2 cellular contexts compared by ENCODE assay signal in the genomic region with DNA sequence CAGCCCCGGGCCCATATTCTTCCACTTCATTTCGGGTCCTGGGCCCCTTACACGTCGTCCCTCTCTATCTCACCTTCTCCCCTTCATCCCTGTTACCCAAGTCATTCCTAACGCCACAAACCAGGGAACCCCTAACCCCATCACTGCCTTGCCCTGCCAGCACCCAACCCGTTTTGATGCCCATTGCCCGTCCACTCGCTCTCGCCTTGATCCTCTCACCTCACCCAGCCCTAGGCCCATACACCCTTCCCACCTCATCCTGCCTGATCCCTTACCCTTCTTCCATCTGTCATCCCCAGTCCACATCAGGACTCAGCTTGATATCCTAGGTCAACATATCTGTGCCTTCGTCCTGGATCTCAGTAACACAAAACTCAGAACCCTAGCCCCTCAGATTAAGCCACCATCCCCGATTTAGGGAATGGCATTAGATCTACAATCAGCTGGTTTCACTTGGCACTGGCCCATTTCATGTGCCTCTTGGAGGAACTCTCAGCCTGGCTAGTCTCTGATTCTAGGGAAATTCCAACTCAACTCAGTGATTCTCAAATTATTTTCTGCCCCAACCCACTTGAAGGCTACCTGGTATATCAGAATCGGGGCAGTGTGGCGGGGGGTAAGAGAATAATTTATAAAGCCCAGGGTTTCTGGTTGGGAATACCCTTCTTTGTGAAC.
TF ChIP-seq lines count a peak whose summit lies in the region.

No MANE protein-coding gene starts in this region.

TF ChIP-seq in SK-N-SH, 30 proteins besides CTCF, POLR2A, EP300 and RAD21 (continued from another document):
- TF ChIP-seq ZBTB33 (IDR thresholded peaks at IDR 0.05; ENCODE audit: borderline replicate concordance, low read depth) = no peak
- TF ChIP-seq JUND (IDR thresholded peaks at IDR 0.05) = no peak
- TF ChIP-seq SMC3 (IDR thresholded peaks at IDR 0.05; ENCODE audit: low read depth, low read length) = no peak
- TF ChIP-seq MXI1 (IDR thresholded peaks at IDR 0.05; ENCODE audit: low read depth, low read length) = no peak
- no peak for TF ChIP-seq SIN3A (IDR thresholded peaks at IDR 0.05; ENCODE audit: borderline replicate concordance, low read depth, low read length)
- TF ChIP-seq, protein P1, sequence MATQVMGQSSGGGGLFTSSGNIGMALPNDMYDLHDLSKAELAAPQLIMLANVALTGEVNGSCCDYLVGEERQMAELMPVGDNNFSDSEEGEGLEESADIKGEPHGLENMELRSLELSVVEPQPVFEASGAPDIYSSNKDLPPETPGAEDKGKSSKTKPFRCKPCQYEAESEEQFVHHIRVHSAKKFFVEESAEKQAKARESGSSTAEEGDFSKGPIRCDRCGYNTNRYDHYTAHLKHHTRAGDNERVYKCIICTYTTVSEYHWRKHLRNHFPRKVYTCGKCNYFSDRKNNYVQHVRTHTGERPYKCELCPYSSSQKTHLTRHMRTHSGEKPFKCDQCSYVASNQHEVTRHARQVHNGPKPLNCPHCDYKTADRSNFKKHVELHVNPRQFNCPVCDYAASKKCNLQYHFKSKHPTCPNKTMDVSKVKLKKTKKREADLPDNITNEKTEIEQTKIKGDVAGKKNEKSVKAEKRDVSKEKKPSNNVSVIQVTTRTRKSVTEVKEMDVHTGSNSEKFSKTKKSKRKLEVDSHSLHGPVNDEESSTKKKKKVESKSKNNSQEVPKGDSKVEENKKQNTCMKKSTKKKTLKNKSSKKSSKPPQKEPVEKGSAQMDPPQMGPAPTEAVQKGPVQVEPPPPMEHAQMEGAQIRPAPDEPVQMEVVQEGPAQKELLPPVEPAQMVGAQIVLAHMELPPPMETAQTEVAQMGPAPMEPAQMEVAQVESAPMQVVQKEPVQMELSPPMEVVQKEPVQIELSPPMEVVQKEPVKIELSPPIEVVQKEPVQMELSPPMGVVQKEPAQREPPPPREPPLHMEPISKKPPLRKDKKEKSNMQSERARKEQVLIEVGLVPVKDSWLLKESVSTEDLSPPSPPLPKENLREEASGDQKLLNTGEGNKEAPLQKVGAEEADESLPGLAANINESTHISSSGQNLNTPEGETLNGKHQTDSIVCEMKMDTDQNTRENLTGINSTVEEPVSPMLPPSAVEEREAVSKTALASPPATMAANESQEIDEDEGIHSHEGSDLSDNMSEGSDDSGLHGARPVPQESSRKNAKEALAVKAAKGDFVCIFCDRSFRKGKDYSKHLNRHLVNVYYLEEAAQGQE (IDR thresholded peaks at IDR 0.05; ENCODE audit: low read depth, low read length) = no peak
- TF ChIP-seq MAX (IDR thresholded peaks at IDR 0.05; ENCODE audit: low read depth) = no peak
- no peak for TF ChIP-seq TAF1 (IDR thresholded peaks at IDR 0.05; ENCODE audit: borderline replicate concordance, low read depth, low read length)
- no peak for TF ChIP-seq GABPA (IDR thresholded peaks at IDR 0.05; ENCODE audit: low read depth)
- TF ChIP-seq NRF1 (IDR thresholded peaks at IDR 0.05; ENCODE audit: low read depth, low read length) = no peak
- TF ChIP-seq MEF2A (IDR thresholded peaks at IDR 0.05; ENCODE audit: borderline replicate concordance, low read depth) = no peak
- TF ChIP-seq NFIC (IDR thresholded peaks at IDR 0.05; ENCODE audit: borderline replicate concordance) = no peak

TF ChIP-seq in SK-N-SH treated with all-trans-retinoic acid at 6 μM for 48 hours, 23 proteins besides CTCF, POLR2A, EP300 and RAD21 (continued from another document):
- no peak for TF ChIP-seq POU6F1 (CRISPR knock-in tag; IDR thresholded peaks at IDR 0.05; ENCODE audit: borderline replicate concordance, low read depth)
- no peak for TF ChIP-seq ZFP30 (CRISPR knock-in tag; IDR thresholded peaks at IDR 0.05)
- no peak for TF ChIP-seq ARNTL (CRISPR knock-in tag; IDR thresholded peaks at IDR 0.05; ENCODE audit: borderline replicate concordance, low read depth)
- no peak for TF ChIP-seq ZNF70 (CRISPR knock-in tag; IDR thresholded peaks at IDR 0.05)
- no peak for TF ChIP-seq PPARA (CRISPR knock-in tag; IDR thresholded peaks at IDR 0.05; ENCODE audit: borderline replicate concordance)
- TF ChIP-seq ZNF565 (CRISPR knock-in tag; conservative IDR thresholded peaks at IDR 0.05; ENCODE audit: low read depth) = no peak
- TF ChIP-seq, protein P2, sequence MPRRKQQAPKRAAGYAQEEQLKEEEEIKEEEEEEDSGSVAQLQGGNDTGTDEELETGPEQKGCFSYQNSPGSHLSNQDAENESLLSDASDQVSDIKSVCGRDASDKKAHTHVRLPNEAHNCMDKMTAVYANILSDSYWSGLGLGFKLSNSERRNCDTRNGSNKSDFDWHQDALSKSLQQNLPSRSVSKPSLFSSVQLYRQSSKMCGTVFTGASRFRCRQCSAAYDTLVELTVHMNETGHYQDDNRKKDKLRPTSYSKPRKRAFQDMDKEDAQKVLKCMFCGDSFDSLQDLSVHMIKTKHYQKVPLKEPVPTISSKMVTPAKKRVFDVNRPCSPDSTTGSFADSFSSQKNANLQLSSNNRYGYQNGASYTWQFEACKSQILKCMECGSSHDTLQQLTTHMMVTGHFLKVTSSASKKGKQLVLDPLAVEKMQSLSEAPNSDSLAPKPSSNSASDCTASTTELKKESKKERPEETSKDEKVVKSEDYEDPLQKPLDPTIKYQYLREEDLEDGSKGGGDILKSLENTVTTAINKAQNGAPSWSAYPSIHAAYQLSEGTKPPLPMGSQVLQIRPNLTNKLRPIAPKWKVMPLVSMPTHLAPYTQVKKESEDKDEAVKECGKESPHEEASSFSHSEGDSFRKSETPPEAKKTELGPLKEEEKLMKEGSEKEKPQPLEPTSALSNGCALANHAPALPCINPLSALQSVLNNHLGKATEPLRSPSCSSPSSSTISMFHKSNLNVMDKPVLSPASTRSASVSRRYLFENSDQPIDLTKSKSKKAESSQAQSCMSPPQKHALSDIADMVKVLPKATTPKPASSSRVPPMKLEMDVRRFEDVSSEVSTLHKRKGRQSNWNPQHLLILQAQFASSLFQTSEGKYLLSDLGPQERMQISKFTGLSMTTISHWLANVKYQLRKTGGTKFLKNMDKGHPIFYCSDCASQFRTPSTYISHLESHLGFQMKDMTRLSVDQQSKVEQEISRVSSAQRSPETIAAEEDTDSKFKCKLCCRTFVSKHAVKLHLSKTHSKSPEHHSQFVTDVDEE (CRISPR knock-in tag; IDR thresholded peaks at IDR 0.05) = no peak
- TF ChIP-seq, protein P3, sequence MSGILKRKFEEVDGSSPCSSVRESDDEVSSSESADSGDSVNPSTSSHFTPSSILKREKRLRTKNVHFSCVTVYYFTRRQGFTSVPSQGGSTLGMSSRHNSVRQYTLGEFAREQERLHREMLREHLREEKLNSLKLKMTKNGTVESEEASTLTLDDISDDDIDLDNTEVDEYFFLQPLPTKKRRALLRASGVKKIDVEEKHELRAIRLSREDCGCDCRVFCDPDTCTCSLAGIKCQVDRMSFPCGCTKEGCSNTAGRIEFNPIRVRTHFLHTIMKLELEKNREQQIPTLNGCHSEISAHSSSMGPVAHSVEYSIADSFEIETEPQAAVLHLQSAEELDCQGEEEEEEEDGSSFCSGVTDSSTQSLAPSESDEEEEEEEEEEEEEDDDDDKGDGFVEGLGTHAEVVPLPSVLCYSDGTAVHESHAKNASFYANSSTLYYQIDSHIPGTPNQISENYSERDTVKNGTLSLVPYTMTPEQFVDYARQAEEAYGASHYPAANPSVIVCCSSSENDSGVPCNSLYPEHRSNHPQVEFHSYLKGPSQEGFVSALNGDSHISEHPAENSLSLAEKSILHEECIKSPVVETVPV (CRISPR knock-in tag; IDR thresholded peaks at IDR 0.05) = no peak
- TF ChIP-seq PATZ1 (CRISPR knock-in tag; IDR thresholded peaks at IDR 0.05; ENCODE audit: borderline replicate concordance) = no peak
